Comparison of ENCODE assay signal across 22 cellular contexts in the genomic region with DNA sequence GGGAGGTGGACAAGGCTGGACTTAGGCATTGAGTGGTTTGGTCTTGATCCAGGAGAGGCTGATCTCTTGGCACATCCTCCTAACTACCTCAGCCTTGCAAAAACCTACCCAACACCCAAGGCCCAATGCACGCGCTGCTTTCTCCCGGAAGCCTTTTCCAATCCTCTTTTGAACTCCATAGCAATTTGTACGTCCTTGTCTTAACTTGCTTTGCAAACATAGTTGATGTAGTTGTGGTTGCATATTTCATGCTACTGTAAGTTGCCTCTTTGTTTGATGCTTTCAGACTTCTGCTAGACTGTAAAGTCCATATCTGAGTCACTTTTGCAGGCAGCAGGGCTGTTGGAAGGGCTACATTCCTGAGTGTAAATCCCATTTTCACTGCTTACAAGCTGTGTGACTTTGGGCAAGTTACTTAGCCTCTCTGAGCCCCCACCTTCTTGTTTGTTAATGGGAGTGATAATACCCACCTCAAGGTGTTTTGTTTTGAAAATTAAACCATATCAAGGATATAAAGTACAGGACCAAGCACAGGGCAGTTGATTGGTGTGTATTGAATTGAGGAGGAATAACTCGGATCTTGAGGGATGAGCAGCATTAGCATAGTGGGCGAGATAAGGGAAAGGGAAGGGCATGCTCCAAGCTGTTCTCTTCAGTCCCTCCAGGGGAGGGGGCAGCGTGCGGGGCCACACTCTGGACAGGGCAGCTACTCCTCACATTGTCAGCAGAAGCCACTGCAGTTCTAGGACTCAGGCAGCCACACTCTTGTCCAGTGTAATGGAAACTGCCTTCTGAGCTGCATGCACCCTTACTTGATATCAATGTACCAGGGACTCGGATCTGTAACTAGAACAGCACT. TPM values are rescaled to one million over a fixed set of nuclear protein-coding genes. Genes with fewer than 3 reads are reported as not detected.
DNase-seq lines count a peak whose midpoint lies in the region; ATAC-seq, FAIRE-seq and TF ChIP-seq lines count a peak whose summit lies in the region.
"Had no signal": no experiment of that assay in that cellular context is flagged by ENCODE, and none has a peak within 500 bp of the region (broad histone marks: within the 10 kb centered on the region; RNA-seq: fewer than 3 reads in every experiment).

No MANE protein-coding gene starts in this region.

- no peak overlapping the region for H3K27ac Mint-ChIP-seq in MCF 10A (ENCODE audit: low read depth, unreplicated experiment)
- H3K27ac Mint-ChIP-seq: activated CD8-positive, alpha-beta memory T cell treated with anti-CD3 and anti-CD28 coated beads, Interleukin-2, amount 10 ng/mL, durations not matched to agents 7 days and 5 days; activated T-helper 17 cell treated with anti-CD3 and anti-CD28 coated beads, Interleukin-2, amount 50 U/mL, for 72 hours had no signal

- peak overlapping the region; percentile 25 for H4K8ac ChIP-seq in trophoblast cell (ENCODE audit: low read depth, low read length)

- H3K4me1 ChIP-seq in breast epithelium (peaks cover 2 to 5% of the 10 kb centered on the region in 2 donors), K562 (replicated peaks in 1 of 2; ENCODE audit: control insufficient read depth in 2 of 2, insufficient read depth in 2 of 2, low read length in 2 of 2) (peaks cover 18 to 70% of the 10 kb centered on the region in 2 experiments), foreskin keratinocyte (peaks cover 30% of the 10 kb centered on the region), trophoblast cell (ENCODE audit: control insufficient read depth in 1 of 2, insufficient read depth in 2 of 2, low read length in 2 of 2) (peaks cover 21 to 22% of the 10 kb centered on the region in 2 experiments), suprapubic skin (peaks cover 24% of the 10 kb centered on the region), Peyer's patch (peaks cover 0 to 17% (median 3%) of the 10 kb centered on the region in 4 donors)

- H2AK5ac ChIP-seq in trophoblast cell (ENCODE audit: low read length), result peak overlapping the region; percentile 85

- FAIRE-seq in K562 (lab: Jason Lieb, UNC), result peak; percentile 35
- FAIRE-seq: TTC549 had no signal

- peaks cover 37% of the 10 kb centered on the region for H3K4me1 Mint-ChIP-seq in MCF 10A (ENCODE audit: insufficient read depth, unreplicated experiment)

- H3K36me3 ChIP-seq in breast epithelium (no peaks in the 10 kb centered on the region), K562 (ENCODE audit: control insufficient read depth, insufficient read depth, low read length) (no peaks in the 10 kb centered on the region), trophoblast cell (ENCODE audit: control insufficient read depth in 1 of 2, insufficient read depth in 2 of 2, low read length in 2 of 2) (no peaks in the 10 kb centered on the region), suprapubic skin (no peaks in the 10 kb centered on the region), Peyer's patch (no peaks in the 10 kb centered on the region)
- H3K36me3 ChIP-seq: cardiac muscle cell had no signal

- no peak for TF ChIP-seq POLR2A in breast epithelium (IDR thresholded peaks at IDR 0.05)
- TF ChIP-seq POLR2A in K562 (conservative IDR thresholded peaks at IDR 0.05), result no peak
- TF ChIP-seq POLR2A in suprapubic skin (IDR thresholded peaks at IDR 0.05), result no peak
- TF ChIP-seq POLR2A in Peyer's patch (IDR thresholded peaks at IDR 0.05), result no peak

- H2BK120ac ChIP-seq in trophoblast cell (ENCODE audit: insufficient read depth, low read length, poor library complexity), result peak overlapping the region; percentile 57

- H2BK5ac ChIP-seq in trophoblast cell (ENCODE audit: low read depth, low read length, poor library complexity), result peak overlapping the region; percentile 8

- H3K23ac ChIP-seq in trophoblast cell (ENCODE audit: low read length), result no peak overlapping the region

- peak overlapping the region; percentile 49 for H3K18ac ChIP-seq in trophoblast cell (ENCODE audit: low read length)

- H3K4me2 ChIP-seq in K562 (ENCODE audit: insufficient read depth, low read length), result peak overlapping the region; percentile 79
- no peak overlapping the region for H3K4me2 ChIP-seq in trophoblast cell (ENCODE audit: low read length)

- peak overlapping the region; percentile 68 for H2AFZ ChIP-seq in K562 (ENCODE audit: low read depth, low read length)
- no peak overlapping the region for H2AFZ ChIP-seq in trophoblast cell (ENCODE audit: insufficient read depth, low read length, poor library complexity)

- no peaks in the 10 kb centered on the region for H3K9me1 ChIP-seq in K562 (ENCODE audit: control insufficient read depth, insufficient read depth, low read length)

- no peak for TF ChIP-seq EP300 in K562 (IDR thresholded peaks at IDR 0.05; ENCODE audit: low read length)
- TF ChIP-seq EP300 in suprapubic skin (IDR thresholded peaks at IDR 0.05), result no peak

- BruUV-seq in MCF 10A (replicated peaks; lab: Mats Ljungman, UMichigan) (no TSS peak), K562 (replicated peaks; lab: Mats Ljungman, UMichigan) (no TSS peak)

- H4K91ac ChIP-seq in trophoblast cell (ENCODE audit: low read depth, low read length), result peak overlapping the region; percentile 95

- no peaks in the 10 kb centered on the region for H3K27me3 Mint-ChIP-seq in MCF 10A (ENCODE audit: insufficient read depth, unreplicated experiment)
- H3K27me3 Mint-ChIP-seq: activated CD8-positive, alpha-beta memory T cell treated with anti-CD3 and anti-CD28 coated beads, Interleukin-2, amount 10 ng/mL, durations not matched to agents 7 days and 5 days; activated T-helper 17 cell treated with anti-CD3 and anti-CD28 coated beads, Interleukin-2, amount 50 U/mL, for 72 hours had no signal

- DNase-seq in MCF 10A (ENCODE audit: unreplicated experiment) (peak; percentile 61), breast epithelium (ENCODE audit: low spot score in 2 of 2) (no peak), K562 (ENCODE audit: extremely low read depth in 1 of 4, low spot score in 3 of 4) (no peak), foreskin keratinocyte (peak; percentile 99), trophoblast cell (no peak), suprapubic skin (ENCODE audit: low spot score in 2 of 2) (no peak), Peyer's patch (no peak)
- DNase-seq in activated T-cell treated with anti-CD3 and anti-CD28 coated beads, Interleukin-2, amount 50 U/mL, for 48 hours, result no peak
- DNase-seq: activated CD8-positive, alpha-beta memory T cell treated with anti-CD3 and anti-CD28 coated beads, Interleukin-2, amount 10 ng/mL, durations not matched to agents 7 days and 5 days; head of caudate nucleus; NCI-H1105 treated with DMSO at 0.1 percent for 48 hours; NCI-H2081; NCI-H446 treated with DMSO at 0.1 percent for 48 hours; NK-92 treated with Interleukin-12 subunit alpha and Interleukin-12 subunit beta, amount 100 ng/mL, for 24 hours; nucleus accumbens; SW 1271 had no signal

- H3K9me3 ChIP-seq in breast epithelium (no peaks in the 10 kb centered on the region), K562 (replicated peaks; ENCODE audit: control insufficient read depth, insufficient read depth, low read depth, low read length) (no peaks in the 10 kb centered on the region), trophoblast cell (ENCODE audit: insufficient read depth, low read depth, low read length) (no peaks in the 10 kb centered on the region), suprapubic skin (no peaks in the 10 kb centered on the region), Peyer's patch (no peaks in the 10 kb centered on the region)

- H3K27me3 ChIP-seq in breast epithelium (no peaks in the 10 kb centered on the region), K562 (ENCODE audit: control insufficient read depth in 2 of 2, insufficient read depth in 2 of 2, low read length in 2 of 2) (no peaks in the 10 kb centered on the region), foreskin keratinocyte (no peaks in the 10 kb centered on the region), trophoblast cell (ENCODE audit: insufficient read depth, low read length) (no peaks in the 10 kb centered on the region), suprapubic skin (no peaks in the 10 kb centered on the region), Peyer's patch (no peaks in the 10 kb centered on the region)
- H3K27me3 ChIP-seq: cardiac muscle cell had no signal

- H3K79me1 ChIP-seq in trophoblast cell (ENCODE audit: low read length), result peaks cover 20% of the 10 kb centered on the region

- H3K4me3 ChIP-seq in breast epithelium, result no peak overlapping the region
- no peak overlapping the region for H3K4me3 ChIP-seq in K562
- H3K4me3 ChIP-seq in trophoblast cell (ENCODE audit: low read depth, low read length), result no peak overlapping the region
- H3K4me3 ChIP-seq in suprapubic skin, result no peak overlapping the region
- no peak overlapping the region for H3K4me3 ChIP-seq in Peyer's patch
- H3K4me3 ChIP-seq: cardiac muscle cell had no signal

- TF ChIP-seq CTCF in MCF 10A (IDR thresholded peaks at IDR 0.05; ENCODE audit: unreplicated experiment) (no peak), breast epithelium (IDR thresholded peaks at IDR 0.05) (no peak), K562 (IDR thresholded peaks at IDR 0.05 in 2 of 3, conservative IDR thresholded peaks at IDR 0.05 in 1 of 3; ENCODE audit: insufficient read depth in 2 of 3, low read depth in 1 of 3, low read length in 3 of 3) (no peak), foreskin keratinocyte (conservative IDR thresholded peaks at IDR 0.05) (no peak), suprapubic skin (IDR thresholded peaks at IDR 0.05) (no peak), Peyer's patch (IDR thresholded peaks at IDR 0.05) (no peak)

- peaks cover 5% of the 10 kb centered on the region for H3K36me3 Mint-ChIP-seq in MCF 10A (ENCODE audit: insufficient read depth, unreplicated experiment)

- peak overlapping the region; percentile 78 for H3K14ac ChIP-seq in trophoblast cell (ENCODE audit: low read length)

- H3K4ac ChIP-seq in trophoblast cell (ENCODE audit: low read depth, low read length), result no peak overlapping the region

- in situ Hi-C loops in K562 (cut with MboI), result no loop called here

- H3K27ac ChIP-seq in breast epithelium (no peak overlapping the region), K562 (ENCODE audit: extremely low read depth, low read depth, low read length) (peak overlapping the region; percentile 76), foreskin keratinocyte (peak overlapping the region; percentile 56), trophoblast cell (ENCODE audit: low read depth, low read length) (no peak overlapping the region), suprapubic skin (no peak overlapping the region), Peyer's patch (no peak overlapping the region)
- H3K27ac ChIP-seq: C4-2B, cardiac muscle cell had no signal

- H4K12ac ChIP-seq in trophoblast cell (ENCODE audit: low read depth, low read length), result no peak overlapping the region

- H3K9ac ChIP-seq in K562 (ENCODE audit: insufficient read depth in 1 of 2, low read depth in 2 of 2, low read length in 2 of 2) (peak overlapping the region in 1 of 2 experiments; percentile 47; a peak in 2 of 4 replicates), trophoblast cell (ENCODE audit: low read length) (no peak overlapping the region)

- CTCF ChIA-PET in MCF 10A (lab: Yijun Ruan, JAX) (interaction anchor here (0.7 to 1.5 kb wide), 4 partner anchors 13 to 35 kb away, joined by 3 to 7 read pairs (median 4); partner anchors contain the start of gene SIAH2), K562 (lab: Yijun Ruan, JAX; ENCODE audit: low intra/inter-chr PET ratio) (no interaction called here)

- intact Hi-C loops in MCF 10A (cut with micrococcal nuclease) (no loop called here), breast epithelium (cut with DNase I; ENCODE audit: low total_unique reads) (no loop called here), K562 (cut with micrococcal nuclease) (loop anchor here (2.0 kb wide), 1 partner anchor 27 kb away; no protein-coding TSS in a partner anchor)

- POLR2A ChIA-PET in MCF 10A (lab: Yijun Ruan, JAX) (interaction anchor here (0.6 to 5.9 kb wide), 2 partner anchors 28 to 572 kb away, joined by 3 to 60 read pairs; partner anchors contain the start of gene SIAH2), K562 (lab: Yijun Ruan, JAX) (interaction anchor here (0.7 to 1.7 kb wide), 3 partner anchors 13 to 188 kb away, joined by 3 to 6 read pairs (median 3); partner anchors contain the start of genes EIF2A and SERP1)

- H2BK12ac ChIP-seq in trophoblast cell (ENCODE audit: low read length), result peak overlapping the region; percentile 74

- H4K20me1 ChIP-seq in K562 (replicated peaks; ENCODE audit: control insufficient read depth, insufficient read depth, low read length), result no peaks in the 10 kb centered on the region

- ATAC-seq in K562 (no peak), foreskin keratinocyte (peak; percentile 85)
- ATAC-seq: activated CD8-positive, alpha-beta memory T cell treated with anti-CD3 and anti-CD28 coated beads, Interleukin-2, amount 10 ng/mL, durations not matched to agents 7 days and 5 days; activated T-helper 17 cell treated with anti-CD3 and anti-CD28 coated beads, Interleukin-2, amount 50 U/mL, for 72 hours had no signal

- H3K9me3 Mint-ChIP-seq in MCF 10A (ENCODE audit: unreplicated experiment), result no peaks in the 10 kb centered on the region

- H3K4me3 Mint-ChIP-seq in MCF 10A (ENCODE audit: unreplicated experiment), result no peak overlapping the region
- H3K4me3 Mint-ChIP-seq: activated CD8-positive, alpha-beta memory T cell treated with anti-CD3 and anti-CD28 coated beads, Interleukin-2, amount 10 ng/mL, durations not matched to agents 7 days and 5 days; activated T-helper 17 cell treated with anti-CD3 and anti-CD28 coated beads, Interleukin-2, amount 50 U/mL, for 72 hours had no signal

- TF ChIP-seq RAD21 in K562 (CRISPR knock-in tag; conservative IDR thresholded peaks at IDR 0.05 in 1 of 2, IDR thresholded peaks at IDR 0.05 in 1 of 2), result no peak

- 38% methylated on average over 9 of the region's 9 CpGs for WGBS in K562 (ENCODE audit: insufficient coverage, low coverage, missing lambda C conversion rate)
- no CpG with 5 or more reads among the region's 9 CpGs for WGBS in trophoblast cell (ENCODE audit: extremely low coverage, insufficient coverage, insufficient read length)
- WGBS in suprapubic skin, result 83% methylated on average over 9 of the region's 9 CpGs

- H3K79me2 ChIP-seq in K562 (ENCODE audit: control insufficient read depth, insufficient read depth, low read length), result no peaks in the 10 kb centered on the region
- peaks cover 6% of the 10 kb centered on the region for H3K79me2 ChIP-seq in trophoblast cell (ENCODE audit: control insufficient read depth, insufficient read depth, low read length, poor library complexity)

RNA-seq across cellular contexts. Expression of gene SIAH2, which starts 28.8 kb away (rescaled TPM):
- total RNA-seq in MCF 10A (2022) (20.0 and 35.4 TPM in 2 replicates), breast epithelium (10 to 100 TPM; 37.4 to 40.3 (median 39.1) TPM), K562 (2014; rRNA removed) (39.0 and 52.8 TPM in 2 replicates), K562 (2014; rRNA removed; fragmentation: Illumina TruSeq; extraction: Trizol) (22.6 and 23.4 TPM in 2 replicates), K562 (2015; rRNA removed; fragmentation: Illumina TruSeq; extraction: Trizol) (24.6 and 24.8 TPM in 2 replicates), K562 (2021) (32.9 and 33.6 TPM in 2 replicates), foreskin keratinocyte (33.3 and 37.7 TPM in 2 replicates), suprapubic skin (10 to 100 TPM; 49.5 to 95.7 (median 81.3) TPM), Peyer's patch (10 to 100 TPM; 21.4 to 42.6 (median 32.9) TPM)
- 10.4 and 14.0 TPM in 2 replicates for total RNA-seq in K562 (2011; cell fraction: chromatin; rRNA removed; ENCODE audit: low replicate concordance)
- total RNA-seq in K562 (2011; cell fraction: nucleolus; rRNA removed), result 19.2 and 21.1 TPM in 2 replicates
- 14.0 and 17.1 TPM in 2 replicates for total RNA-seq in K562 (2011; cell fraction: nucleoplasm; rRNA removed)
- polyA plus RNA-seq in K562 (2011; rRNA removed) (34.9 and 37.8 TPM in 2 replicates), K562 (2014; fragmentation: Illumina TruSeq; extraction: Trizol) (26.9 and 34.4 TPM in 2 replicates), K562 (2014; fragmentation: Nextera tagmentation; extraction: Ambion mirVana) (1 to 10 TPM; 4.8 to 7.5 TPM), K562 (2014; rRNA removed) (29.9 and 34.5 TPM in 2 replicates), foreskin keratinocyte (26.5 and 30.2 TPM in 2 replicates)
- 51.5 and 163 TPM in 2 replicates for polyA plus RNA-seq in K562 (2011; cell fraction: cytosol; rRNA removed)
- 35.1 and 65.2 TPM in 2 replicates for polyA plus RNA-seq in K562 (2011; cell fraction: nucleus; rRNA removed)
- 19.7 and 22.9 TPM in 2 replicates for polyA plus RNA-seq in K562 (2012)
- polyA minus RNA-seq in K562 (2011; rRNA and poly(A)+ RNA removed), result 25.2 and 48.9 TPM in 2 replicates
- polyA minus RNA-seq in K562 (2011; cell fraction: cytosol; rRNA and poly(A)+ RNA removed), result 32.4 and 42.9 TPM in 2 replicates
- polyA minus RNA-seq in K562 (2011; cell fraction: nucleus; rRNA and poly(A)+ RNA removed), result 12.4 and 12.8 TPM in 2 replicates
- polyA plus RNA-seq in trophoblast cell (2013), result 85.5 and 90.6 TPM in 2 replicates

RNA-seq across cellular contexts. Expression of gene ERICH6, which starts 30.4 kb away (rescaled TPM):
- total RNA-seq in MCF 10A (2022) (not detected in 2 replicates), breast epithelium (under 1 TPM; 0.29 to 0.98 (median 0.48) TPM), K562 (2014; rRNA removed) (not detected in 2 replicates), K562 (2014; rRNA removed; fragmentation: Illumina TruSeq; extraction: Trizol) (not detected in 2 replicates), K562 (2015; rRNA removed; fragmentation: Illumina TruSeq; extraction: Trizol) (not detected in 2 replicates), K562 (2021) (not detected in 2 replicates), foreskin keratinocyte (not detected in 2 replicates), suprapubic skin (under 1 TPM in 1 of 4 donors, not detected in 3; 0.68 TPM), Peyer's patch (not detected)
- total RNA-seq in K562 (2011; cell fraction: chromatin; rRNA removed; ENCODE audit: low replicate concordance), result 0.14 TPM in 1 of 2 replicates, not detected in the other
- not detected in 2 replicates for total RNA-seq in K562 (2011; cell fraction: nucleolus; rRNA removed)
- not detected in 2 replicates for total RNA-seq in K562 (2011; cell fraction: nucleoplasm; rRNA removed)
- polyA plus RNA-seq in K562 (2011; rRNA removed) (not detected in 2 replicates), K562 (2014; fragmentation: Illumina TruSeq; extraction: Trizol) (not detected in 2 replicates), K562 (2014; fragmentation: Nextera tagmentation; extraction: Ambion mirVana) (not detected), K562 (2014; rRNA removed) (not detected in 2 replicates), foreskin keratinocyte (not detected in 2 replicates)
- polyA plus RNA-seq in K562 (2011; cell fraction: cytosol; rRNA removed), result not detected in 2 replicates
- not detected in 2 replicates for polyA plus RNA-seq in K562 (2011; cell fraction: nucleus; rRNA removed)
- polyA plus RNA-seq in K562 (2012), result not detected in 2 replicates
- not detected in 2 replicates for polyA minus RNA-seq in K562 (2011; rRNA and poly(A)+ RNA removed)
- polyA minus RNA-seq in K562 (2011; cell fraction: cytosol; rRNA and poly(A)+ RNA removed), result not detected in 2 replicates
- polyA minus RNA-seq in K562 (2011; cell fraction: nucleus; rRNA and poly(A)+ RNA removed), result 0.13 TPM in 1 of 2 replicates, not detected in the other
- 0.03 and 0.06 TPM in 2 replicates for polyA plus RNA-seq in trophoblast cell (2013)
- total RNA-seq: activated CD8-positive, alpha-beta memory T cell treated with anti-CD3 and anti-CD28 coated beads, Interleukin-2, amount 10 ng/mL, durations not matched to agents 7 days and 5 days; cardiac muscle cell; lower leg skin; RPMI7951 had no signal

Comparison
In these comparisons a context has a peak if more than half of its experiments do, and no peak if none do; other contexts are left out.
1. DNase-seq: peak in MCF 10A (single experiment) and foreskin keratinocyte (2 of 2); none in breast epithelium (0 of 2), K562 (0 of 4), trophoblast cell (0 of 2), suprapubic skin (0 of 2), activated T-cell treated with anti-CD3 and anti-CD28 coated beads, Interleukin-2, amount 50 U/mL, for 48 hours (0 of 2) and Peyer's patch (0 of 3).
2. H3K27ac ChIP-seq: peak in K562 (single experiment) and foreskin keratinocyte (single experiment); none in breast epithelium (0 of 2), trophoblast cell (single experiment), suprapubic skin (single experiment) and Peyer's patch (0 of 4).